In the genomic region with DNA sequence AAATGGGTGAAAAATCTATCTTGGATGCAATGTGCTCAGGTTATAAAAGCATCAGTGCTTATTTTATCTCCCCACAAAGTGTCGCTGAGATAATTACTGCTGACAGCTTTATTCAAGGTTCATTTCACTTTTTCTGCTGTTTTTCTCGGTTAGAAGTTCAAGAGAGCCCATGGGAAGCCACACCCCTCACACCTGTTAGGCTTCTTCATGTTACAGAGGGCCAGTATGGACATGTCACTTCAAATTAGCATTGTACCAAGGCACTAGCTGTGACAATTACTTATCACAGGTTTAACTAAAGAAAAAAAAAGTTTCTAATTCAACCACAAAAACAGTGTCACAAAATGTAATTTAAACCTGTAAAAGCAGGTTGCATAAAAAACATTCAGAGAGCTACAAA, we compare ENCODE assay signal across 9 cellular contexts.
DNase-seq lines count a peak whose midpoint lies in the region; ATAC-seq and TF ChIP-seq lines count a peak whose summit lies in the region.
"Had no signal": no experiment of that assay in that cellular context is flagged by ENCODE, and none has a peak within 500 bp of the region (broad histone marks: within the 10 kb centered on the region; RNA-seq: fewer than 3 reads in every experiment).

No MANE protein-coding gene starts in this region.

- H3K27ac Mint-ChIP-seq in neural progenitor cell (no peak overlapping the region), nephron progenitor cell (no peak overlapping the region)
- H3K27ac Mint-ChIP-seq in activated naive CD8-positive, alpha-beta T cell treated with anti-CD3 and anti-CD28 coated beads, Interleukin-2, amount 50 U/mL, for 24 hours, result no peak overlapping the region

- H3K36me3 Mint-ChIP-seq in neural progenitor cell, result no peaks in the 10 kb centered on the region
- H3K36me3 Mint-ChIP-seq in activated naive CD8-positive, alpha-beta T cell treated with anti-CD3 and anti-CD28 coated beads, Interleukin-2, amount 50 U/mL, for 24 hours (ENCODE audit: low read depth), result peaks cover 9% of the 10 kb centered on the region
- no peaks in the 10 kb centered on the region for H3K36me3 Mint-ChIP-seq in nephron progenitor cell (ENCODE audit: low read depth)

- no peak overlapping the region for H2AFZ ChIP-seq in neural progenitor cell (replicated peaks)

- H3K4me2 ChIP-seq in neural progenitor cell, result peak overlapping the region; percentile 30

- no peak overlapping the region for H3K9ac ChIP-seq in neural progenitor cell

- H3K4me3 ChIP-seq in neural progenitor cell (no peak overlapping the region), esophagus squamous epithelium (no peak overlapping the region)

- H3K9me3 ChIP-seq in neural progenitor cell (ENCODE audit: low read depth) (no peaks in the 10 kb centered on the region), esophagus squamous epithelium (no peaks in the 10 kb centered on the region)

- TF ChIP-seq CTCF in neural progenitor cell (IDR thresholded peaks at IDR 0.05) (no peak), nephron progenitor cell (IDR thresholded peaks at IDR 0.05) (no peak), esophagus squamous epithelium (IDR thresholded peaks at IDR 0.05) (no peak)

- DNase-seq in NCI-H2196 treated with DMSO at 0.1 percent for 48 hours (lab: John Stamatoyannopoulos, UW; ENCODE audit: unreplicated experiment) (peak; percentile 4), neural progenitor cell (ENCODE audit: low spot score) (peak; percentile 50), nephron progenitor cell (no peak), esophagus squamous epithelium (lab: John Stamatoyannopoulos, UW) (no peak)
- DNase-seq in activated naive CD8-positive, alpha-beta T cell treated with anti-CD3 and anti-CD28 coated beads, Interleukin-2, amount 50 U/mL, for 24 hours, result no peak
- DNase-seq: activated gamma-delta T cell treated with Interleukin-2 at 50 U/mL for 16 hours had no signal

- H3K4me1 ChIP-seq in neural progenitor cell (peaks cover 16% of the 10 kb centered on the region), esophagus squamous epithelium (peaks cover 0 to 26% (median 0%) of the 10 kb centered on the region in 3 donors)

- H3K4me3 Mint-ChIP-seq in neural progenitor cell (no peak overlapping the region), nephron progenitor cell (no peak overlapping the region)
- H3K4me3 Mint-ChIP-seq in activated naive CD8-positive, alpha-beta T cell treated with anti-CD3 and anti-CD28 coated beads, Interleukin-2, amount 50 U/mL, for 24 hours, result no peak overlapping the region

- H3K27ac ChIP-seq in neural progenitor cell (no peak overlapping the region), esophagus squamous epithelium (peak overlapping the region in 2 of 4 donors; percentile 31 to 40)
- H3K27ac ChIP-seq: HL-60 had no signal

- TF ChIP-seq POLR2A in esophagus squamous epithelium (IDR thresholded peaks at IDR 0.05), result no peak

- H3K36me3 ChIP-seq in neural progenitor cell, result no peaks in the 10 kb centered on the region
- no peaks in the 10 kb centered on the region for H3K36me3 ChIP-seq in esophagus squamous epithelium

- H4K20me1 ChIP-seq in neural progenitor cell (ENCODE audit: low read depth), result no peaks in the 10 kb centered on the region

- no peaks in the 10 kb centered on the region for H3K9me3 Mint-ChIP-seq in neural progenitor cell
- H3K9me3 Mint-ChIP-seq in activated naive CD8-positive, alpha-beta T cell treated with anti-CD3 and anti-CD28 coated beads, Interleukin-2, amount 50 U/mL, for 24 hours, result no peaks in the 10 kb centered on the region
- no peaks in the 10 kb centered on the region for H3K9me3 Mint-ChIP-seq in nephron progenitor cell

- H3K27me3 ChIP-seq in neural progenitor cell, result no peaks in the 10 kb centered on the region
- no peaks in the 10 kb centered on the region for H3K27me3 ChIP-seq in esophagus squamous epithelium

- no peaks in the 10 kb centered on the region for H3K27me3 Mint-ChIP-seq in neural progenitor cell (ENCODE audit: insufficient read depth, low read depth)
- no peaks in the 10 kb centered on the region for H3K27me3 Mint-ChIP-seq in activated naive CD8-positive, alpha-beta T cell treated with anti-CD3 and anti-CD28 coated beads, Interleukin-2, amount 50 U/mL, for 24 hours
- H3K27me3 Mint-ChIP-seq in nephron progenitor cell (ENCODE audit: low read depth, poor library complexity), result no peaks in the 10 kb centered on the region

- intact Hi-C loops in esophagus squamous epithelium (cut with DNase I), result no loop called here

- H3K4me1 Mint-ChIP-seq in neural progenitor cell (peaks cover 15% of the 10 kb centered on the region), nephron progenitor cell (peaks cover 6% of the 10 kb centered on the region)
- H3K4me1 Mint-ChIP-seq in activated naive CD8-positive, alpha-beta T cell treated with anti-CD3 and anti-CD28 coated beads, Interleukin-2, amount 50 U/mL, for 24 hours, result peaks cover 9% of the 10 kb centered on the region

- ATAC-seq in GM19043 (IDR thresholded peaks at IDR 0.05; ENCODE audit: low read depth, unreplicated experiment) (peak; percentile 81), HG03354 (IDR thresholded peaks at IDR 0.05; ENCODE audit: poor library complexity, severe bottlenecking, unreplicated experiment) (peak; percentile 68)
- ATAC-seq in activated naive CD8-positive, alpha-beta T cell treated with anti-CD3 and anti-CD28 coated beads, Interleukin-2, amount 50 U/mL, for 24 hours, result no peak

- H3K79me2 ChIP-seq in neural progenitor cell (ENCODE audit: low read depth), result no peaks in the 10 kb centered on the region

- WGBS in esophagus squamous epithelium, 2 donors, result 12 to 36% methylated on average over 2 of the region's 2 CpGs

- H3F3A ChIP-seq in neural progenitor cell (ENCODE audit: low read depth), result no peaks in the 10 kb centered on the region

Comparison
In these comparisons a context has a peak if more than half of its experiments do, and no peak if none do; other contexts are left out.
1. DNase-seq: peak in NCI-H2196 treated with DMSO at 0.1 percent for 48 hours (single experiment) and neural progenitor cell (single experiment); none in activated naive CD8-positive, alpha-beta T cell treated with anti-CD3 and anti-CD28 coated beads, Interleukin-2, amount 50 U/mL, for 24 hours (single experiment), nephron progenitor cell (single experiment) and esophagus squamous epithelium (single experiment).